ENCODE assay signal across 8 cellular contexts in the genomic region with DNA sequence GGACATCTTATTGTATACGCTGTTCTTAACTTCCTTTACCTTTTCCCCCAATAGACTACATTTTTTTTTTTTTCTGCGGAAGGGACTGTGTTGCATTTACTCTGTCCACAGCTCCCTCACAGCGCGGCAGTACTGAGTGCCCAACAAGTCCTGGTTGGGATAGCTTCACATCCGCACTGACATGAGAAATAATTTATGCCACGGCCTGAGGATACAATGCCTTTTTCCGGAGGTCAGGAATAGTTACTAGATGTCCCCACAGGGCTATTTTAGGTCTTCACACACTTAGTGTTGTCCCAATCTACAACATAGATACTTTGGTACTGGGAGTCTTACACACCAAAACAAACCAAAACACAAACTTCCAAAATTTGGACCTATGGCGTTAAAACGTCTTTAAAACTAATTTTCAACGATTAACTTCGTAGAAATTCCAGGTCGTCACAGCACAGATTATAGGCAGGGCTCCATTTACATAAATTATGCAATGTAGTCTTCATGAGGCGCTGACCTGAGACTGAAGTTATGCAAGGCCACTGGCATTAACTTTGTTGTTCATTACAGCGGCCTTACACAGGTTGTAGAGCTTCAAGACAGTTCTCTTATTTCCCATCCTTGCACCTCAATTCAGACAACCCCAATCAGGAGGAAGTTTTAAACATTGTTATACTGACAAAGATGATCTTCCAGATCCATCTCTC. TPM values are rescaled to one million over a fixed set of nuclear protein-coding genes. Genes with fewer than 3 reads are reported as not detected.
DNase-seq lines count a peak whose midpoint lies in the region; ATAC-seq and TF ChIP-seq lines count a peak whose summit lies in the region.

No MANE protein-coding gene starts in this region.

- H3K27me3 ChIP-seq in ascending aorta (no peaks in the 10 kb centered on the region), layer of hippocampus (ENCODE audit: control insufficient read depth, insufficient read depth, low read length) (no peaks in the 10 kb centered on the region)

- peak overlapping the region; percentile 18 to 96 for H3K4me3 ChIP-seq in ascending aorta

- H3K9me3 Mint-ChIP-seq in activated CD8-positive, alpha-beta memory T cell treated with anti-CD3 and anti-CD28 coated beads, Interleukin-2, amount 10 ng/mL, durations not matched to agents 7 days and 5 days (ENCODE audit: low read depth) = no peaks in the 10 kb centered on the region

- CTCF ChIA-PET in activated CD8-positive, alpha-beta memory T cell treated with anti-CD3 and anti-CD28 coated beads, Interleukin-2, amount 10 ng/mL, durations not matched to agents 7 days and 5 days (lab: Charles Lee) = interaction anchor here (0.7 to 4.0 kb wide), 7 partner anchors 11 to 672 kb away, joined by 3 to 29 read pairs (median 3); a partner anchor contains a TSS

- H3K27ac Mint-ChIP-seq in activated CD8-positive, alpha-beta memory T cell treated with anti-CD3 and anti-CD28 coated beads, Interleukin-2, amount 10 ng/mL, durations not matched to agents 7 days and 5 days = peak overlapping the region; percentile 96

- H3K36me3 ChIP-seq in KOPT-K1 (ENCODE audit: insufficient read depth, low read length) = peaks cover 17% of the 10 kb centered on the region
- H3K36me3 ChIP-seq in ascending aorta = peaks cover 27 to 29% of the 10 kb centered on the region in 2 donors

- peaks cover 45% of the 10 kb centered on the region for H3K4me1 Mint-ChIP-seq in activated CD8-positive, alpha-beta memory T cell treated with anti-CD3 and anti-CD28 coated beads, Interleukin-2, amount 10 ng/mL, durations not matched to agents 7 days and 5 days

- peaks cover 24% of the 10 kb centered on the region for H3K36me3 Mint-ChIP-seq in activated CD8-positive, alpha-beta memory T cell treated with anti-CD3 and anti-CD28 coated beads, Interleukin-2, amount 10 ng/mL, durations not matched to agents 7 days and 5 days

- intact Hi-C loops in ascending aorta (cut with DNase I) = loop anchor here (1.0 to 2.0 kb wide), 4 partner anchors 71 to 297 kb away; a partner anchor contains a TSS

- H3K9me3 ChIP-seq in KOPT-K1 (ENCODE audit: insufficient read depth, low read length, poor library complexity, severe bottlenecking) (no peaks in the 10 kb centered on the region), ascending aorta (no peaks in the 10 kb centered on the region)

- peaks cover 18 to 21% of the 10 kb centered on the region in 2 donors for H3K4me1 ChIP-seq in ascending aorta

- peak; percentile 59 for DNase-seq in activated CD8-positive, alpha-beta memory T cell treated with anti-CD3 and anti-CD28 coated beads, Interleukin-2, amount 10 ng/mL, durations not matched to agents 7 days and 5 days
- no peak for DNase-seq in activated CD8-positive, alpha-beta memory T cell treated with anti-CD3 and anti-CD28 coated beads, Interleukin-2, amount 50 U/mL, for 4 hours
- DNase-seq in ascending aorta (ENCODE audit: low spot score in 2 of 2) = no peak
- DNase-seq in RPMI8226 = no peak
- DNase-seq in 8988T = no peak

- peak overlapping the region; percentile 80 for H3K27ac ChIP-seq in KOPT-K1 (ENCODE audit: low read depth, low read length, poor library complexity, severe bottlenecking)
- peak overlapping the region; percentile 80 to 95 for H3K27ac ChIP-seq in ascending aorta
- peak overlapping the region; percentile 89 for H3K27ac ChIP-seq in layer of hippocampus (ENCODE audit: low read depth, low read length)
- peak overlapping the region; percentile 75 for H3K27ac ChIP-seq in temporal lobe (ENCODE audit: low read depth, low read length)

- ATAC-seq in activated CD8-positive, alpha-beta memory T cell treated with anti-CD3 and anti-CD28 coated beads, Interleukin-2, amount 10 ng/mL, durations not matched to agents 7 days and 5 days = peak; percentile 6

- peak overlapping the region; percentile 78 for H3K4me3 Mint-ChIP-seq in activated CD8-positive, alpha-beta memory T cell treated with anti-CD3 and anti-CD28 coated beads, Interleukin-2, amount 10 ng/mL, durations not matched to agents 7 days and 5 days

- TF ChIP-seq CTCF in ascending aorta (IDR thresholded peaks at IDR 0.05) = no peak

- H3K27me3 Mint-ChIP-seq in activated CD8-positive, alpha-beta memory T cell treated with anti-CD3 and anti-CD28 coated beads, Interleukin-2, amount 10 ng/mL, durations not matched to agents 7 days and 5 days = no peaks in the 10 kb centered on the region

RNA-seq across cellular contexts. Expression of a gene that starts 1.0 kb away (rescaled TPM):
- 100 to 1,000 TPM; 308 to 386 TPM for total RNA-seq in activated CD8-positive, alpha-beta memory T cell treated with anti-CD3 and anti-CD28 coated beads, Interleukin-2, amount 10 ng/mL, durations not matched to agents 7 days and 5 days
- total RNA-seq in ascending aorta (674 TPM), temporal lobe (88.0 TPM)

RNA-seq across cellular contexts. Expression of a gene that starts 12.3 kb away (rescaled TPM):
- total RNA-seq in activated CD8-positive, alpha-beta memory T cell treated with anti-CD3 and anti-CD28 coated beads, Interleukin-2, amount 10 ng/mL, durations not matched to agents 7 days and 5 days = under 1 TPM; 0.21 to 0.35 TPM
- total RNA-seq in ascending aorta = 0.53 TPM
- total RNA-seq in temporal lobe = 4.2 TPM
